9 cellular contexts compared by ENCODE assay signal in genomic region chr17:57463103-57463885, GRCh38.
DNase-seq lines count a peak whose midpoint lies in the region; ATAC-seq and TF ChIP-seq lines count a peak whose summit lies in the region.
"Had no signal": no experiment of that assay in that cellular context is flagged by ENCODE, and none has a peak within 500 bp of the region (broad histone marks: within the 10 kb centered on the region; RNA-seq: fewer than 3 reads in every experiment).

No MANE protein-coding gene starts in this region.

- intact Hi-C loops in psoas muscle (cut with DNase I): no loop called here

- WGBS in psoas muscle, 3 donors: 81 to 86% (median 82%) methylated on average over 9 of the region's 9 CpGs

- H3K9me3 ChIP-seq in RWPE2 (ENCODE audit: severe bottlenecking): no peaks in the 10 kb centered on the region
- H3K9me3 ChIP-seq in psoas muscle: no peaks in the 10 kb centered on the region
- H3K9me3 ChIP-seq in SJCRH30 (replicated peaks): no peaks in the 10 kb centered on the region
- H3K9me3 ChIP-seq: right lobe of liver had no signal

- TF ChIP-seq CTCF in RWPE2 (IDR thresholded peaks at IDR 0.05; ENCODE audit: poor library complexity, severe bottlenecking) (no peak), psoas muscle (IDR thresholded peaks at IDR 0.05) (no peak)

- no peak overlapping the region for H3K4me3 ChIP-seq in RWPE2 (ENCODE audit: severe bottlenecking)
- no peak overlapping the region for H3K4me3 ChIP-seq in psoas muscle
- no peak overlapping the region for H3K4me3 ChIP-seq in SJCRH30
- H3K4me3 ChIP-seq: right lobe of liver had no signal

- H3K4me1 ChIP-seq in RWPE2 (ENCODE audit: insufficient read depth, poor library complexity, severe bottlenecking) (peaks cover 6% of the 10 kb centered on the region), psoas muscle (peaks cover 28% of the 10 kb centered on the region), SJCRH30 (peaks cover 30% of the 10 kb centered on the region)

- DNase-seq in RWPE2 (ENCODE audit: low spot score): no peak
- DNase-seq in stimulated activated CD8-positive, alpha-beta memory T cell treated with anti-CD3 and anti-CD28 coated beads, Interleukin-15, amount 100 ng/mL, for 24 hours (ENCODE audit: low read depth): peak; percentile 48
- no peak for DNase-seq in psoas muscle
- DNase-seq in SJCRH30: no peak
- DNase-seq in middle frontal gyrus (ENCODE audit: extremely low spot score, low spot score): no peak

- H3K27me3 ChIP-seq in RWPE2 (ENCODE audit: insufficient read depth, poor library complexity, severe bottlenecking) (no peaks in the 10 kb centered on the region), psoas muscle (ENCODE audit: insufficient read depth in 3 of 3, low read length in 2 of 3) (no peaks in the 10 kb centered on the region), SJCRH30 (no peaks in the 10 kb centered on the region)
- H3K27me3 ChIP-seq: right lobe of liver had no signal

- ATAC-seq in GM18519 (IDR thresholded peaks at IDR 0.05; ENCODE audit: low FRiP score, unreplicated experiment) (peak; percentile 85), HG02588 (IDR thresholded peaks at IDR 0.05; ENCODE audit: unreplicated experiment) (peak; percentile 88), RWPE2 (ENCODE audit: low read depth) (peak; percentile 73), psoas muscle (no peak)

- no peaks in the 10 kb centered on the region for H3K36me3 ChIP-seq in RWPE2 (ENCODE audit: low read depth)
- no peaks in the 10 kb centered on the region for H3K36me3 ChIP-seq in psoas muscle (ENCODE audit: insufficient read depth in 1 of 2, low read depth in 1 of 2)
- H3K36me3 ChIP-seq in SJCRH30: no peaks in the 10 kb centered on the region
- H3K36me3 ChIP-seq: right lobe of liver had no signal

- H3K27ac ChIP-seq in RWPE2 (ENCODE audit: poor library complexity, severe bottlenecking): no peak overlapping the region
- peak overlapping the region; percentile 47 for H3K27ac ChIP-seq in cingulate gyrus (ENCODE audit: low read depth, low read length)
- no peak overlapping the region for H3K27ac ChIP-seq in psoas muscle
- H3K27ac ChIP-seq in SJCRH30: no peak overlapping the region
- H3K27ac ChIP-seq: right lobe of liver had no signal

Comparison
In these comparisons a context has a peak if more than half of its experiments do, and no peak if none do; other contexts are left out.
1. ATAC-seq: peak in GM18519 (single experiment), HG02588 (single experiment) and RWPE2 (single experiment); none in psoas muscle (0 of 4).